In the genomic region with DNA sequence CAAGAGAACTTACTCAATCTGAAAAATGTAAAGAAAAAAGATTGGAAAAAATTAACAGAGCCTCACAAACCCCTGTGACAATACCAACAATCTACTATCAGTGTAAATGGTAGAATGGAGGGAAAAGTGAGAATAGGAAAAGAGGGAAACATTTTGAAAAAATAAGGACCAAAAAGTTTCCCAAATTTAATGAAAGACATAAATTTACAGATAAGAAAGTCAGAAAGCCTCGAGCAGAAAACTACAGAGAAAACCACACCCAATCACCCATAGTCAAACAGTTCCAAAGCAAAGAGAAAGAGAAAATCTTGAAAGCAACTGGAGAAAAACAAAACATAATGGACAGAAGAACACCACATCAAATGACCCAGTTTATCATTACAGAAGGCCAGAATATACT, we compare ENCODE assay signal across 3 cellular contexts.
"Had no signal": no experiment of that assay in that cellular context is flagged by ENCODE, and none has a peak within 500 bp of the region (broad histone marks: within the 10 kb centered on the region; RNA-seq: fewer than 3 reads in every experiment).

No MANE protein-coding gene starts in this region.

- H3K4me3 ChIP-seq: GM12878 had no signal

- DNase-seq: GDM1, GF-D8 had no signal

- ATAC-seq: GM12878 had no signal
